Comparison of ENCODE assay signal across 8 cellular contexts in genomic region chr6:130843575-130844320, GRCh38. TPM values are rescaled to one million over a fixed set of nuclear protein-coding genes. Genes with fewer than 3 reads are reported as not detected.
DNase-seq lines count a peak whose midpoint lies in the region; ATAC-seq and TF ChIP-seq lines count a peak whose summit lies in the region.

No MANE protein-coding gene starts in this region.

- intact Hi-C loops in sciatic nerve (cut with DNase I): no loop called here

- DNase-seq in NCI-H1417 (lab: John Stamatoyannopoulos, UW) (peak; percentile 4 to 84 (median 27)), NCI-H1417 treated with DMSO at 0.1 percent for 48 hours (lab: John Stamatoyannopoulos, UW) (no peak), fibroblast of the conjunctiva (ENCODE audit: low read depth) (peak; percentile 17), sciatic nerve (ENCODE audit: low spot score) (no peak)
- no peak for DNase-seq in effector CD8-positive, alpha-beta T cell (lab: John Stamatoyannopoulos, UW)

- ATAC-seq in GM19468 (IDR thresholded peaks at IDR 0.05; ENCODE audit: extremely low read depth, unreplicated experiment) (peak; percentile 64), HG03565 (IDR thresholded peaks at IDR 0.05; ENCODE audit: unreplicated experiment) (peak; percentile 63), SK-N-SH treated with all-trans-retinoic acid at 6 μM for 48 hours (peak; percentile 98), sciatic nerve (peak; percentile 46)

TF ChIP-seq in SK-N-SH treated with all-trans-retinoic acid at 6 μM for 48 hours, 23 proteins besides CTCF, POLR2A, EP300 and RAD21:
- TF ChIP-seq TSHZ2 (CRISPR knock-in tag; IDR thresholded peaks at IDR 0.05) (no peak), RARB (CRISPR knock-in tag; IDR thresholded peaks at IDR 0.05) (no peak)

RNA-seq across cellular contexts. Expression of gene SMLR1, which starts 16.5 kb away (rescaled TPM):
- total RNA-seq in sciatic nerve: not detected

Comparison
In these comparisons a context has a peak if more than half of its experiments do, and no peak if none do; other contexts are left out.
1. DNase-seq: peak in NCI-H1417 (3 of 3) and fibroblast of the conjunctiva (single experiment); none in NCI-H1417 treated with DMSO at 0.1 percent for 48 hours (single experiment), sciatic nerve (single experiment) and effector CD8-positive, alpha-beta T cell (single experiment).
2. ATAC-seq: peak in every context shown above with its lines; median percentile 98 in SK-N-SH treated with all-trans-retinoic acid at 6 μM for 48 hours; 64 in GM19468; 63 in HG03565; 46 in sciatic nerve.